In the genomic region with DNA sequence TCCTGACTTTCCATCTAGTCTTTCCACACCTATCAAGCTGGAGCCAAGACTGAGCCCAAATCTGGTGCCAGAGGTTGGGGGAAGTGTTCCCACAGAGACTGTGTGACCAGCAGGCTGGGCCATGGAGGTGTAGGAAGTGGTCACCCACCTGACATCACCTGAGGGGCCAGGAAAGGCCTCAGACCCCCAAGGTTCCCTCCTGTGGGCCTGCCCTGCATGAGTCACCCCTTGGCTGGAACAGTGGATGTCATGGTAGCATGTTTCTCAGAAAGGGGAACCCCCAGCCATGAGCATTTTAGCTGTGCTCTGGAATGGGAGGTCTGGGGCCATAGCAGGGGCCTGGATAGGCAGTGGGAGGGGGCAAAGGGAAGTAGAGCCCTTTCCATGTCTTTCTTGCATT, we compare ENCODE assay signal across 1 cellular context.
TF ChIP-seq lines count a peak whose summit lies in the region.

No MANE protein-coding gene starts in this region.

TF ChIP-seq in SK-N-SH treated with all-trans-retinoic acid at 6 μM for 48 hours, 23 proteins besides CTCF, POLR2A, EP300 and RAD21 (continued from another document):
- no peak for TF ChIP-seq PPARA (CRISPR knock-in tag; IDR thresholded peaks at IDR 0.05; ENCODE audit: borderline replicate concordance)
- TF ChIP-seq ZC3H10 (CRISPR knock-in tag; IDR thresholded peaks at IDR 0.05): no peak
- no peak for TF ChIP-seq ZNF8 (CRISPR knock-in tag; IDR thresholded peaks at IDR 0.05)
- TF ChIP-seq OSR1 (CRISPR knock-in tag; IDR thresholded peaks at IDR 0.05): no peak
